10 cellular contexts compared by ENCODE assay signal in genomic region chr14:94390372-94391086, GRCh38. TPM values are rescaled to one million over a fixed set of nuclear protein-coding genes. Genes with fewer than 3 reads are reported as not detected.
A peak's percentile ranks its signal among the peaks of the same experiment; 100 is the strongest.
DNase-seq lines count a peak whose midpoint lies in the region; ATAC-seq and TF ChIP-seq lines count a peak whose summit lies in the region.
"Had no signal": no experiment of that assay in that cellular context is flagged by ENCODE, and none has a peak within 500 bp of the region (broad histone marks: within the 10 kb centered on the region; RNA-seq: fewer than 3 reads in every experiment).

No MANE protein-coding gene starts in this region.

- in situ Hi-C loops in HAP-1 (cut with MboI; ENCODE audit: low sequenced_read_pairs), result no loop called here

- POLR2A ChIA-PET in SK-N-SH (lab: Yijun Ruan, JAX), result no interaction called here

- H3K9ac ChIP-seq in SK-N-SH, result no peak overlapping the region

- no peak overlapping the region for H3K4me2 ChIP-seq in SK-N-SH

- no peak for TF ChIP-seq RAD21 in SK-N-SH (IDR thresholded peaks at IDR 0.05; ENCODE audit: low read length)

- WGBS in SK-N-SH (ENCODE audit: low lambda C conversion rate), result 27% methylated on average over 8 of the region's 12 CpGs

- peak overlapping the region; percentile 52 for H3K27ac Mint-ChIP-seq in progenitor cell of endocrine pancreas
- no peak overlapping the region for H3K27ac Mint-ChIP-seq in stimulated activated naive B cell treated with anti-CD40 and anti-IgM and Interleukin-4, amounts not matched to agents 10 μg/mL and 1 μg/mL and 100 μg/mL, for 72 hours

- peak overlapping the region; percentile 55; the same call in 1 of the 2 replicates for H2AFZ ChIP-seq in SK-N-SH (ENCODE audit: low read depth)

- TF ChIP-seq CTCF in GM12865 (IDR thresholded peaks at IDR 0.05; ENCODE audit: insufficient read depth, low read depth, low read length, missing control alignments), result no peak
- no peak for TF ChIP-seq CTCF in SK-N-SH (IDR thresholded peaks at IDR 0.05)
- no peak for TF ChIP-seq CTCF in progenitor cell of endocrine pancreas (IDR thresholded peaks at IDR 0.05; ENCODE audit: unreplicated experiment)

- H3K79me2 ChIP-seq in SK-N-SH (ENCODE audit: insufficient read depth), result no peaks in the 10 kb centered on the region

- H3K36me3 ChIP-seq in SK-N-SH (replicated peaks in 1 of 2; ENCODE audit: control insufficient read depth in 1 of 2, insufficient read depth in 2 of 2, low read length in 1 of 2), result no peaks in the 10 kb centered on the region
- no peaks in the 10 kb centered on the region for H3K36me3 ChIP-seq in HAP-1 (replicated peaks)
- H3K36me3 ChIP-seq: ascending aorta had no signal

- no peaks in the 10 kb centered on the region for H3K36me3 Mint-ChIP-seq in progenitor cell of endocrine pancreas (ENCODE audit: insufficient read depth)
- no peaks in the 10 kb centered on the region for H3K36me3 Mint-ChIP-seq in stimulated activated naive B cell treated with anti-CD40 and anti-IgM and Interleukin-4, amounts not matched to agents 10 μg/mL and 1 μg/mL and 100 μg/mL, for 72 hours

- no peak overlapping the region for H3K4me3 Mint-ChIP-seq in progenitor cell of endocrine pancreas (ENCODE audit: low read depth)
- no peak overlapping the region for H3K4me3 Mint-ChIP-seq in stimulated activated naive B cell treated with anti-CD40 and anti-IgM and Interleukin-4, amounts not matched to agents 10 μg/mL and 1 μg/mL and 100 μg/mL, for 72 hours

- no peaks in the 10 kb centered on the region for H4K20me1 ChIP-seq in SK-N-SH (ENCODE audit: insufficient read depth)

- no peaks in the 10 kb centered on the region for H3K9me2 ChIP-seq in SK-N-SH

- H3F3A ChIP-seq in SK-N-SH (replicated peaks; ENCODE audit: insufficient read depth), result peaks cover 5% of the 10 kb centered on the region

- H3K4me1 ChIP-seq in SK-N-SH (ENCODE audit: control insufficient read depth in 1 of 2, insufficient read depth in 2 of 2, low read depth in 1 of 2, low read length in 1 of 2) (peaks cover 0 to 12% of the 10 kb centered on the region in 2 experiments; a peak in 1 of 4 replicates), HAP-1 (peaks cover 6% of the 10 kb centered on the region)
- H3K4me1 ChIP-seq: ascending aorta had no signal

- H3K4me1 Mint-ChIP-seq in progenitor cell of endocrine pancreas (ENCODE audit: low read depth), result peaks cover 60% of the 10 kb centered on the region
- no peaks in the 10 kb centered on the region for H3K4me1 Mint-ChIP-seq in stimulated activated naive B cell treated with anti-CD40 and anti-IgM and Interleukin-4, amounts not matched to agents 10 μg/mL and 1 μg/mL and 100 μg/mL, for 72 hours

- H3K27me3 ChIP-seq in SK-N-SH (ENCODE audit: insufficient read depth) (no peaks in the 10 kb centered on the region), HAP-1 (ENCODE audit: low read depth) (no peaks in the 10 kb centered on the region)
- H3K27me3 ChIP-seq: ascending aorta had no signal

- no peak for TF ChIP-seq EP300 in SK-N-SH (IDR thresholded peaks at IDR 0.05; ENCODE audit: borderline replicate concordance in 1 of 2, low read depth in 1 of 2, low read length in 1 of 2)

- H3K9me3 ChIP-seq in SK-N-SH, result no peaks in the 10 kb centered on the region
- no peaks in the 10 kb centered on the region for H3K9me3 ChIP-seq in HAP-1
- H3K9me3 ChIP-seq: ascending aorta had no signal

- ATAC-seq in GM21390 (IDR thresholded peaks at IDR 0.05; ENCODE audit: unreplicated experiment), result no peak
- no peak for ATAC-seq in stimulated activated naive B cell treated with anti-CD40 and anti-IgM and Interleukin-4, amounts not matched to agents 10 μg/mL and 1 μg/mL and 100 μg/mL, for 72 hours (replicated peaks)

- DNase-seq in GM12865 (ENCODE audit: low read depth) (peak; percentile 26), SK-N-SH (no peak), head of caudate nucleus (peak in 40 of 42 donors; percentile 16 to 82 (median 50)), progenitor cell of endocrine pancreas (ENCODE audit: low spot score, unreplicated experiment) (no peak), HAP-1 (ENCODE audit: low spot score in 2 of 2) (no peak), DMS53 (lab: John Stamatoyannopoulos, UW) (no peak)
- DNase-seq in stimulated activated naive B cell treated with anti-CD40 and anti-IgM and Interleukin-4, amounts not matched to agents 10 μg/mL and 1 μg/mL and 100 μg/mL, for 72 hours, result no peak
- DNase-seq: GOT3 had no signal

- intact Hi-C loops in head of caudate nucleus (cut with DNase I), result no loop called here

- no peak overlapping the region for H3K27ac ChIP-seq in SK-N-SH (ENCODE audit: low read depth in 2 of 2, low read length in 1 of 2)
- H3K27ac ChIP-seq: ascending aorta had no signal

- no peaks in the 10 kb centered on the region for H3K9me3 Mint-ChIP-seq in progenitor cell of endocrine pancreas (ENCODE audit: low read depth)
- H3K9me3 Mint-ChIP-seq in stimulated activated naive B cell treated with anti-CD40 and anti-IgM and Interleukin-4, amounts not matched to agents 10 μg/mL and 1 μg/mL and 100 μg/mL, for 72 hours, result no peaks in the 10 kb centered on the region

- CTCF ChIA-PET in SK-N-SH (lab: Yijun Ruan, JAX), result interaction anchor here (0.7 to 1.2 kb wide), 4 partner anchors 11 to 96 kb away, joined by 3 to 5 read pairs (median 3); no protein-coding TSS in a partner anchor

- H3K4me3 ChIP-seq in GM12865 (ENCODE audit: low read depth, low read length) (no peak overlapping the region), SK-N-SH (ENCODE audit: low read depth in 2 of 2, low read length in 1 of 2) (no peak overlapping the region), HAP-1 (no peak overlapping the region)
- H3K4me3 ChIP-seq: ascending aorta had no signal

- no peaks in the 10 kb centered on the region for H3K27me3 Mint-ChIP-seq in progenitor cell of endocrine pancreas
- H3K27me3 Mint-ChIP-seq in stimulated activated naive B cell treated with anti-CD40 and anti-IgM and Interleukin-4, amounts not matched to agents 10 μg/mL and 1 μg/mL and 100 μg/mL, for 72 hours, result peaks cover 0 to 4% of the 10 kb centered on the region in 2 donors

TF ChIP-seq in SK-N-SH, 30 proteins besides CTCF, POLR2A, EP300 and RAD21:
- TF ChIP-seq YY1 (IDR thresholded peaks at IDR 0.05; ENCODE audit: low read depth), result no peak
- TF ChIP-seq USF1 (IDR thresholded peaks at IDR 0.05; ENCODE audit: borderline replicate concordance, low read depth), result no peak
- no peak for TF ChIP-seq ZBTB33 (IDR thresholded peaks at IDR 0.05; ENCODE audit: borderline replicate concordance, low read depth)
- TF ChIP-seq FOXJ3 (CRISPR knock-in tag; IDR thresholded peaks at IDR 0.05), result no peak
- TF ChIP-seq GABPA (IDR thresholded peaks at IDR 0.05; ENCODE audit: low read depth), result 0 out of 2 replicates have a peak, but pooled peaks have one; percentile 35
- TF ChIP-seq PBX3 (IDR thresholded peaks at IDR 0.05), result no peak
- TF ChIP-seq EZH2phosphoT487 (IDR thresholded peaks at IDR 0.05; ENCODE audit: borderline replicate concordance, low read depth), result no peak
- peak; percentile 62 for TF ChIP-seq NFIC (IDR thresholded peaks at IDR 0.05; ENCODE audit: borderline replicate concordance)
- 0 out of 2 replicates have a peak, but pooled peaks have one; percentile 15 for TF ChIP-seq TCF12 (IDR thresholded peaks at IDR 0.05)
- TF ChIP-seq ELF1 (IDR thresholded peaks at IDR 0.05), result peak; percentile 61
- TF ChIP-seq NRF1 (IDR thresholded peaks at IDR 0.05; ENCODE audit: low read depth, low read length), result no peak
- TF ChIP-seq MAX (IDR thresholded peaks at IDR 0.05; ENCODE audit: low read depth), result peak; percentile 36; the same call in 1 of the 2 replicates
- TF ChIP-seq RFX5 (IDR thresholded peaks at IDR 0.05; ENCODE audit: low read length), result no peak

RNA-seq across cellular contexts. Expression of gene SERPINA1, which starts 2.1 kb away (rescaled TPM):
- polyA plus RNA-seq in SK-N-SH (2012; rRNA removed), result 10.5 and 11.3 TPM in 2 replicates
- polyA plus RNA-seq in SK-N-SH (2012; cell fraction: cytosol; rRNA removed), result 9.8 and 10.6 TPM in 2 replicates
- 4.5 and 6.2 TPM in 2 replicates for polyA plus RNA-seq in SK-N-SH (2012; cell fraction: nucleus; rRNA removed)
- total RNA-seq in progenitor cell of endocrine pancreas, result 411 and 431 TPM in 2 replicates

RNA-seq across cellular contexts. Expression of gene SERPINA2, which starts 24.0 kb away (rescaled TPM):
- polyA plus RNA-seq in SK-N-SH (2012; rRNA removed), result not detected in 2 replicates
- not detected in 2 replicates for polyA plus RNA-seq in SK-N-SH (2012; cell fraction: cytosol; rRNA removed)
- polyA plus RNA-seq in SK-N-SH (2012; cell fraction: nucleus; rRNA removed), result not detected in 2 replicates
- total RNA-seq in progenitor cell of endocrine pancreas, result not detected in 2 replicates
- total RNA-seq: ascending aorta had no signal

Comparison
In these comparisons a context has a peak if more than half of its experiments do, and no peak if none do; other contexts are left out.
1. DNase-seq: peak in GM12865 (single experiment) and head of caudate nucleus (40 of 42); none in SK-N-SH (single experiment), progenitor cell of endocrine pancreas (single experiment), stimulated activated naive B cell treated with anti-CD40 and anti-IgM and Interleukin-4, amounts not matched to agents 10 μg/mL and 1 μg/mL and 100 μg/mL, for 72 hours (single experiment), HAP-1 (0 of 2) and DMS53 (single experiment).